ENCODE assay signal across 8 cellular contexts in genomic region chr11:62572431-62572830, GRCh38. TPM values are rescaled to one million over a fixed set of nuclear protein-coding genes. Genes with fewer than 3 reads are reported as not detected.
DNase-seq lines count a peak whose midpoint lies in the region; ATAC-seq and TF ChIP-seq lines count a peak whose summit lies in the region.

No MANE protein-coding gene starts in this region.

- H3K9me3 ChIP-seq in heart right ventricle (no peaks in the 10 kb centered on the region), lower lobe of right lung (no peaks in the 10 kb centered on the region), vagina (no peaks in the 10 kb centered on the region)

- in situ Hi-C loops in brain microvascular endothelial cell (cut with HindIII; ENCODE audit: low pct_ligation_motif_present, low sequenced_read_pairs): loop anchor here (25.0 kb wide), 1 partner anchor 185 kb away; no protein-coding TSS in a partner anchor

- peaks cover 11 to 70% (median 49%) of the 10 kb centered on the region in 9 donors for H3K4me1 ChIP-seq in heart right ventricle
- H3K4me1 ChIP-seq in lower lobe of right lung: peaks cover 59% of the 10 kb centered on the region
- H3K4me1 ChIP-seq in vagina: peaks cover 54% of the 10 kb centered on the region

- H3K36me3 ChIP-seq in heart right ventricle (peaks cover 0 to 72% (median 39%) of the 10 kb centered on the region in 9 donors), brain microvascular endothelial cell (replicated peaks) (peaks cover 51% of the 10 kb centered on the region), lower lobe of right lung (peaks cover 73% of the 10 kb centered on the region), vagina (peaks cover 0 to 57% of the 10 kb centered on the region in 2 donors)

- TF ChIP-seq CTCF in heart right ventricle (IDR thresholded peaks at IDR 0.05) (no peak), brain microvascular endothelial cell (IDR thresholded peaks at IDR 0.05; ENCODE audit: low read depth, low read length, missing control alignments) (no peak), lower lobe of right lung (IDR thresholded peaks at IDR 0.05) (no peak), vagina (IDR thresholded peaks at IDR 0.05) (no peak)

- no peak for ATAC-seq in heart right ventricle
- no peak for ATAC-seq in Right ventricle myocardium inferior
- no peak for ATAC-seq in lower lobe of right lung
- no peak for ATAC-seq in GM18868 (IDR thresholded peaks at IDR 0.05; ENCODE audit: unreplicated experiment)
- ATAC-seq in GM19467 (IDR thresholded peaks at IDR 0.05; ENCODE audit: unreplicated experiment): no peak

- H3K4me3 ChIP-seq in heart right ventricle (peak overlapping the region; percentile 71 to 95 (median 85)), brain microvascular endothelial cell (ENCODE audit: low read depth, low read length) (peak overlapping the region; percentile 98), lower lobe of right lung (peak overlapping the region; percentile 80), vagina (peak overlapping the region; percentile 53 to 84)

- DNase-seq in heart right ventricle (no peak), Right ventricle myocardium inferior (ENCODE audit: missing footprints) (no peak), brain microvascular endothelial cell (no peak), lower lobe of right lung (no peak), vagina (ENCODE audit: extremely low spot score in 2 of 2) (no peak), cerebellar nuclear complex (lab: John Stamatoyannopoulos, UW) (no peak)

- H3K27me3 ChIP-seq in heart right ventricle (no peaks in the 10 kb centered on the region), brain microvascular endothelial cell (replicated peaks) (no peaks in the 10 kb centered on the region), lower lobe of right lung (ENCODE audit: low read depth) (no peaks in the 10 kb centered on the region), vagina (no peaks in the 10 kb centered on the region)

- intact Hi-C loops in heart right ventricle (cut with DNase I) (loop anchor here in 1 of 10 donors (10.0 kb wide), 1 partner anchor 282 kb away; no protein-coding TSS in a partner anchor), Right ventricle myocardium inferior (cut with DNase I) (no loop called here), lower lobe of right lung (cut with DNase I) (no loop called here), vagina (cut with DNase I) (no loop called here)

- TF ChIP-seq POLR2A in vagina (IDR thresholded peaks at IDR 0.05): no peak

- H3K27ac ChIP-seq in heart right ventricle (peak overlapping the region in 7 of 10 donors; percentile 84 to 98 (median 86)), brain microvascular endothelial cell (no peak overlapping the region), lower lobe of right lung (peak overlapping the region; percentile 78), vagina (peak overlapping the region; percentile 100)

- 67 to 75% methylated on average over 12 of the region's 12 CpGs for WGBS in heart right ventricle, 2 donors

RNA-seq across cellular contexts. Expression of gene EEF1G, which starts 1.3 kb away (rescaled TPM):
- 1,000 to 10,000 TPM in 5 of 10 donors, 100 to 1,000 TPM in 5; 784 to 1,131 (median 1,002) TPM for total RNA-seq in heart right ventricle
- 1,000 to 10,000 TPM in 1 of 2 donors, 100 to 1,000 TPM in 1; 555 to 1,173 TPM for polyA plus RNA-seq in heart right ventricle
- total RNA-seq in Right ventricle myocardium inferior: 907 TPM
- total RNA-seq in lower lobe of right lung: 899 TPM
- 1,183 TPM for total RNA-seq in vagina

RNA-seq across cellular contexts. Expression of gene TUT1, which starts 18.9 kb away (rescaled TPM):
- total RNA-seq in heart right ventricle (10 to 100 TPM in 8 of 10 donors, 1 to 10 TPM in 2; 8.2 to 17.9 (median 12.3) TPM), Right ventricle myocardium inferior (13.7 TPM), lower lobe of right lung (15.8 TPM), vagina (12.0 TPM)
- 10 to 100 TPM in 1 of 2 donors, 1 to 10 TPM in 1; 9.3 to 19.2 TPM for polyA plus RNA-seq in heart right ventricle

RNA-seq across cellular contexts. Expression of gene AHNAK, which starts 25.8 kb away (rescaled TPM):
- total RNA-seq in heart right ventricle (100 to 1,000 TPM; 259 to 447 (median 386) TPM), Right ventricle myocardium inferior (332 TPM), lower lobe of right lung (809 TPM), vagina (828 TPM)
- 100 to 1,000 TPM; 101 to 113 TPM for polyA plus RNA-seq in heart right ventricle

RNA-seq across cellular contexts. Expression of gene MTA2, which starts 29.2 kb away (rescaled TPM):
- total RNA-seq in heart right ventricle (10 to 100 TPM; 25.0 to 45.3 (median 29.8) TPM), Right ventricle myocardium inferior (34.1 TPM), lower lobe of right lung (68.4 TPM), vagina (96.3 TPM)
- polyA plus RNA-seq in heart right ventricle: 10 to 100 TPM; 22.1 to 35.3 TPM

RNA-seq across cellular contexts. Expression of gene EML3, which starts 40.1 kb away (rescaled TPM):
- total RNA-seq in heart right ventricle (10 to 100 TPM in 8 of 10 donors, 1 to 10 TPM in 2; 7.7 to 27.2 (median 15.2) TPM), Right ventricle myocardium inferior (16.4 TPM), lower lobe of right lung (69.3 TPM), vagina (69.0 TPM)
- polyA plus RNA-seq in heart right ventricle: 10 to 100 TPM; 18.9 to 50.4 TPM
